33 cellular contexts compared by ENCODE assay signal in the genomic region with DNA sequence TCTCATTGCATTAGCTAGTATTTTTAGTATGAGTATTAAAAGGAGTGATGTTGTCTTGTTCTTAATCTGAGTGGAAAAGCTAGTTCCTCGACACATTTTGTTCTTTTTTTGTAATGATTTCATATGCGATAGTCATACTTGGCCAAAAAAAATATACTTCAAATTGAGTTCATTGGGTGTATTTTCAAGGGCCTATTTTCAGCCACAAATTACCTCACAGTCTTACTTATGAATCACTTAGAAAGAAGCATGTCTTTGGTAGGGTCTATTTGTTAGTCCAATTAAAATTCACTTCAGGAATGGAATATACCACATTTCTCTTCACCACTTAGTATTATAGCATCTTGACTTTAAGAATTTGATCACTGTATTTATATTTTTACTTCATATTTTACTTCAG.
"Had no signal": no experiment of that assay in that cellular context is flagged by ENCODE, and none has a peak within 500 bp of the region (broad histone marks: within the 10 kb centered on the region; RNA-seq: fewer than 3 reads in every experiment).

No MANE protein-coding gene starts in this region.

- H3K27me3 ChIP-seq: neural progenitor cell, ovary, right lobe of liver, sigmoid colon, spleen, suprapubic skin, testis, thyroid gland, tibial nerve, upper lobe of right lung, uterus had no signal

- H3K27me3 Mint-ChIP-seq: naive B cell; stimulated activated memory B cell treated with anti-CD40 and anti-IgM and Interleukin-4, amounts not matched to agents 10 μg/mL and 1 μg/mL and 100 μg/mL, for 72 hours; stimulated activated naive CD8-positive, alpha-beta T cell treated with anti-CD3 and anti-CD28 coated beads, Interleukin-15, amount 100 ng/mL, for 72 hours; type B pancreatic cell had no signal

- H3K4me3 Mint-ChIP-seq: naive B cell; natural killer cell; nephron; neural progenitor cell; stimulated activated memory B cell treated with anti-CD40 and anti-IgM and Interleukin-4, amounts not matched to agents 10 μg/mL and 1 μg/mL and 100 μg/mL, for 72 hours; stimulated activated naive CD8-positive, alpha-beta T cell treated with anti-CD3 and anti-CD28 coated beads, Interleukin-15, amount 100 ng/mL, for 72 hours; type B pancreatic cell had no signal

- H3K9ac ChIP-seq: neural progenitor cell, parathyroid adenoma had no signal

- H3K27ac Mint-ChIP-seq: naive B cell; natural killer cell; nephron; neural progenitor cell; progenitor cell of endocrine pancreas; stimulated activated memory B cell treated with anti-CD40 and anti-IgM and Interleukin-4, amounts not matched to agents 10 μg/mL and 1 μg/mL and 100 μg/mL, for 72 hours; stimulated activated naive CD8-positive, alpha-beta T cell treated with anti-CD3 and anti-CD28 coated beads, Interleukin-15, amount 100 ng/mL, for 72 hours; type B pancreatic cell had no signal

- H3K4me3 ChIP-seq: neural progenitor cell, ovary, psoas muscle, right lobe of liver, sigmoid colon, skin epidermis, smooth muscle cell, spleen, suprapubic skin, testis, thyroid gland, tibial nerve, upper lobe of right lung, uterus had no signal

- H3K36me3 ChIP-seq: neural progenitor cell, ovary, right lobe of liver, sigmoid colon, spleen, suprapubic skin, thyroid gland, tibial nerve, upper lobe of right lung, uterus had no signal

- H2AFZ ChIP-seq: neural progenitor cell, parathyroid adenoma had no signal

- H3K79me2 ChIP-seq: parathyroid adenoma had no signal

- H3K4me1 Mint-ChIP-seq: naive B cell; natural killer cell; nephron; neural progenitor cell; stimulated activated memory B cell treated with anti-CD40 and anti-IgM and Interleukin-4, amounts not matched to agents 10 μg/mL and 1 μg/mL and 100 μg/mL, for 72 hours; stimulated activated naive CD8-positive, alpha-beta T cell treated with anti-CD3 and anti-CD28 coated beads, Interleukin-15, amount 100 ng/mL, for 72 hours had no signal

- H3K27ac ChIP-seq: neural progenitor cell, ovary, parathyroid adenoma, psoas muscle, right lobe of liver, sigmoid colon, skin epidermis, spleen, suprapubic skin, testis, thyroid gland, tibial nerve, upper lobe of right lung, uterus had no signal

- H3K4me1 ChIP-seq: neural progenitor cell, parathyroid adenoma, psoas muscle, right lobe of liver, sigmoid colon, spleen, suprapubic skin, testis, thyroid gland, tibial nerve, upper lobe of right lung, uterus had no signal

- H3K36me3 Mint-ChIP-seq: naive B cell; natural killer cell; neural progenitor cell; stimulated activated memory B cell treated with anti-CD40 and anti-IgM and Interleukin-4, amounts not matched to agents 10 μg/mL and 1 μg/mL and 100 μg/mL, for 72 hours; type B pancreatic cell had no signal

- H3K9me3 ChIP-seq: ovary, psoas muscle, right lobe of liver, sigmoid colon, suprapubic skin, testis, thyroid gland, tibial nerve, upper lobe of right lung, uterus had no signal

- H3K9me3 Mint-ChIP-seq: neural progenitor cell, type B pancreatic cell had no signal

- H3K4me2 ChIP-seq: neural progenitor cell, smooth muscle cell had no signal

- DNase-seq: naive B cell; natural killer cell; occipital lobe; ovary; posterior cingulate gyrus; psoas muscle; right cardiac atrium; right lobe of liver; sigmoid colon; spleen; stimulated activated CD4-positive, alpha-beta T cell treated with anti-CD3 and anti-CD28 coated beads, Interleukin-12 subunit alpha, Interleukin-12 subunit beta, amount 100 ng/mL, for 4 hours; stimulated activated CD4-positive, alpha-beta T cell treated with anti-CD3 and anti-CD28 coated beads, Interleukin-1b, Interleukin-23, amount 100 ng/mL, for 48 hours; stimulated activated CD4-positive, alpha-beta T cell treated with anti-CD3 and anti-CD28 coated beads, Interleukin-4, amount 100 ng/mL, for 1 hour; stimulated activated CD4-positive, alpha-beta T cell treated with anti-CD3 and anti-CD28 coated beads, Interleukin-4, amount 100 ng/mL, for 4 hours; stimulated activated CD8-positive, alpha-beta memory T cell treated with anti-CD3 and anti-CD28 coated beads, Interleukin-4, amount 100 ng/mL, for 48 hours; stimulated activated naive CD4-positive, alpha-beta T cell; stimulated activated naive CD8-positive, alpha-beta T cell treated with anti-CD3 and anti-CD28 coated beads, Interleukin-15, amount 100 ng/mL, for 72 hours; stimulated activated naive CD8-positive, alpha-beta T cell treated with anti-CD3 and anti-CD28 coated beads, Interleukin-15, Interleukin-2, amounts not matched to agents 100 U/mL and 50 U/mL, for 24 hours; substantia nigra; testis; thyroid gland; upper lobe of right lung; uterus had no signal
